In the genomic region with DNA sequence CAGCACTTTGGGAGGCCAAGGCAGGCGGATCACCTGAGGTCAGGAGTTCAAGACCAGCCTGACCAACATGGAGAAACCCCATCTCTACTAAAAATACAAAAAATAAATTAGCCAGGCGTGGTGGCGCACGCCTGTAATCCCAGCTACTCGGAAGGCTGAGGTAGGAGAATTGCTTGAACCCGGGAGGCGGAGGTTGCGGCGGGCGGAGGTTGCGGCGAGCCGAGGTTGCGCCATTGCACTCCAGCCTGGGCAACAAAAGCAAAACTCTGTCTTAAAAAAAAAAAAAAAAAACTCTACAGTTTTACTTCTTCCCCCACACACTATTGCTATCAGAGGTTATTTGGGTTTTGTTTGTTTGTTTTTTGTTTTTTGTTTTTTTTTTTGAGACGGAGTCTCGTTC, we compare ENCODE assay signal across 6 cellular contexts. TPM values are rescaled to one million over a fixed set of nuclear protein-coding genes. Genes with fewer than 3 reads are reported as not detected.
"Had no signal": no experiment of that assay in that cellular context is flagged by ENCODE, and none has a peak within 500 bp of the region (broad histone marks: within the 10 kb centered on the region; RNA-seq: fewer than 3 reads in every experiment).

No MANE protein-coding gene starts in this region.

RNA-seq across cellular contexts. Expression of gene KLHL4, which starts 38.9 kb away (rescaled TPM):
- total RNA-seq: activated naive CD4-positive, alpha-beta T cell treated with anti-CD3 and anti-CD28 coated beads for 36 hours; activated naive CD4-positive, alpha-beta T cell treated with anti-CD3 and anti-CD28 coated beads, Interleukin-2, amount 50 U/mL, for 72 hours; activated naive CD8-positive, alpha-beta T cell treated with anti-CD3 and anti-CD28 coated beads for 36 hours; activated T-helper 1 cell treated with anti-CD3 and anti-CD28 coated beads, Interleukin-12 subunit alpha, Interleukin-12 subunit beta, Interleukin-2, Interleukin-4 antibody, amounts not matched to agents 30 ng/mL and 10 ng/mL and 1 ng/mL, durations not matched to agents 14 hours and 24 hours and 36 hours; activated T-helper 17 cell treated with anti-CD3 and anti-CD28 coated beads, Interleukin-2, amount 50 U/mL, for 72 hours; activated T-helper 2 cell treated with anti-CD3 and anti-CD28 coated beads, Interferon-gamma antibody, Interleukin-2, Interleukin-4, amounts not matched to agents 10 μg/mL and 5 μg/mL and 100 μg/mL, durations not matched to agents 14 hours and 24 hours and 36 hours had no signal
